ENCODE assay signal across 12 cellular contexts in genomic region chr6:148969679-148970078, GRCh38.
DNase-seq lines count a peak whose midpoint lies in the region; ATAC-seq and TF ChIP-seq lines count a peak whose summit lies in the region.
"Had no signal": no experiment of that assay in that cellular context is flagged by ENCODE, and none has a peak within 500 bp of the region (broad histone marks: within the 10 kb centered on the region; RNA-seq: fewer than 3 reads in every experiment).

No MANE protein-coding gene starts in this region.

- ATAC-seq in left ventricle myocardium superior (peak; percentile 81), HG03139 (IDR thresholded peaks at IDR 0.05; ENCODE audit: unreplicated experiment) (no peak)
- ATAC-seq: SK-N-SH treated with all-trans-retinoic acid at 6 μM for 48 hours had no signal

- TF ChIP-seq CTCF in WI38 (IDR thresholded peaks at IDR 0.05; ENCODE audit: low read depth, low read length) (no peak), suprapubic skin (IDR thresholded peaks at IDR 0.05) (no peak)

- intact Hi-C loops in left ventricle myocardium superior (cut with micrococcal nuclease), result no loop called here

- 66% methylated on average over 10 of the region's 10 CpGs for WGBS in suprapubic skin

- H3K4me3 ChIP-seq in WI38 (ENCODE audit: low read depth, low read length) (0 out of 2 replicates have a peak overlapping the region, but pooled peaks have one; percentile 18), suprapubic skin (no peak overlapping the region)

- no peaks in the 10 kb centered on the region for H3K27me3 ChIP-seq in suprapubic skin

- peak overlapping the region; percentile 47 for H3K27ac ChIP-seq in suprapubic skin

- no peak for TF ChIP-seq EP300 in suprapubic skin (IDR thresholded peaks at IDR 0.05)

- H3K36me3 ChIP-seq in suprapubic skin, result no peaks in the 10 kb centered on the region

- no peaks in the 10 kb centered on the region for H3K9me3 ChIP-seq in suprapubic skin

- peaks cover 6% of the 10 kb centered on the region for H3K4me1 ChIP-seq in suprapubic skin

- peak; percentile 45 to 90 (median 83) for DNase-seq in NCI-H1417 (lab: John Stamatoyannopoulos, UW)
- no peak for DNase-seq in NCI-H1417 treated with DMSO at 0.1 percent for 48 hours (lab: John Stamatoyannopoulos, UW)
- peak; percentile 67 for DNase-seq in left ventricle myocardium superior
- peak; percentile 83 for DNase-seq in suprapubic skin (ENCODE audit: low spot score in 2 of 2)
- DNase-seq in stimulated activated CD4-positive, alpha-beta T cell treated with anti-CD3 and anti-CD28 coated beads, Interleukin-2, amount 100 ng/mL, for 24 hours, result no peak
- no peak for DNase-seq in activated CD4-positive, alpha-beta T cell treated with anti-CD3 and anti-CD28 coated beads for 48 hours
- DNase-seq: 8988T, GF-D8, NCI-H1694 treated with DMSO at 0.1 percent for 48 hours had no signal

- no peak for TF ChIP-seq POLR2A in suprapubic skin (IDR thresholded peaks at IDR 0.05)

Comparison
In these comparisons a context has a peak if more than half of its experiments do, and no peak if none do; other contexts are left out.
1. DNase-seq: peak in NCI-H1417 (3 of 3), left ventricle myocardium superior (single experiment) and suprapubic skin (2 of 2); none in NCI-H1417 treated with DMSO at 0.1 percent for 48 hours (single experiment), stimulated activated CD4-positive, alpha-beta T cell treated with anti-CD3 and anti-CD28 coated beads, Interleukin-2, amount 100 ng/mL, for 24 hours (0 of 2) and activated CD4-positive, alpha-beta T cell treated with anti-CD3 and anti-CD28 coated beads for 48 hours (single experiment).